Comparison of ENCODE assay signal across 17 cellular contexts in genomic region chr5:77847814-77848290, GRCh38.
DNase-seq lines count a peak whose midpoint lies in the region; ATAC-seq and TF ChIP-seq lines count a peak whose summit lies in the region.
"Had no signal": no experiment of that assay in that cellular context is flagged by ENCODE, and none has a peak within 500 bp of the region (broad histone marks: within the 10 kb centered on the region; RNA-seq: fewer than 3 reads in every experiment).

No MANE protein-coding gene starts in this region.

- peaks cover 73% of the 10 kb centered on the region for H3K4me1 Mint-ChIP-seq in brain

- ATAC-seq in GM21526 (IDR thresholded peaks at IDR 0.05; ENCODE audit: low FRiP score, unreplicated experiment): no peak
- ATAC-seq: gastroesophageal sphincter, mucosa of descending colon had no signal

- TF ChIP-seq CTCF in brain (conservative IDR thresholded peaks at IDR 0.05) (no peak), RWPE1 (conservative IDR thresholded peaks at IDR 0.05; ENCODE audit: low read depth) (no peak)

- peak overlapping the region in 3 of 5 experiments; percentile 31 to 71 (median 45) for H3K4me3 Mint-ChIP-seq in brain

- POLR2A ChIA-PET in RWPE1 (lab: Yijun Ruan, JAX; ENCODE audit: low non-redundant PET): no interaction called here

- DNase-seq in NCI-H1417 (lab: John Stamatoyannopoulos, UW) (peak; percentile 8 to 74 (median 54)), NCI-H1417 treated with DMSO at 0.1 percent for 48 hours (lab: John Stamatoyannopoulos, UW) (no peak), islet precursor cell (peak; percentile 92), superior temporal gyrus (ENCODE audit: extremely low spot score) (peak; percentile 68), RWPE1 (ENCODE audit: low spot score) (no peak), HK-2 (ENCODE audit: unreplicated experiment) (no peak)
- DNase-seq: 8988T; activated CD4-positive, alpha-beta T cell treated with anti-CD3 and anti-CD28 coated beads for 1 hour; mucosa of descending colon; NCI-H226; SHP77 treated with DMSO at 0.1 percent for 48 hours; T-helper 2 cell; trophoblast cell had no signal

- H3K27ac ChIP-seq in RWPE1: no peak overlapping the region
- H3K27ac ChIP-seq: BLaER1 treated with 17β-estradiol and CSF1 and Interleukin-3, amounts not matched to agents 10 nM and 100 nM; gastroesophageal sphincter had no signal

- H3K36me3 Mint-ChIP-seq in brain: no peaks in the 10 kb centered on the region

- CTCF ChIA-PET in RWPE1 (lab: Yijun Ruan, JAX): interaction anchor here (0.5 to 0.6 kb wide), 2 partner anchors 209 to 280 kb away, joined by 3 to 4 read pairs; partner anchors contain the start of gene OTP

- peak overlapping the region in 2 of 5 experiments; percentile 9 to 56 for H3K27ac Mint-ChIP-seq in brain

- peaks cover 100% of the 10 kb centered on the region for H3K27me3 Mint-ChIP-seq in brain

- H3K9me3 Mint-ChIP-seq in brain: peaks cover 0 to 13% (median 6%) of the 10 kb centered on the region in 5 experiments

Comparison
In these comparisons a context has a peak if more than half of its experiments do, and no peak if none do; other contexts are left out.
1. DNase-seq: peak in NCI-H1417 (3 of 3), islet precursor cell (single experiment) and superior temporal gyrus (single experiment); none in NCI-H1417 treated with DMSO at 0.1 percent for 48 hours (single experiment), RWPE1 (single experiment) and HK-2 (single experiment).